ENCODE assay signal across 1 cellular context in genomic region chr19:19269952-19270694, GRCh38.
TF ChIP-seq lines count a peak whose summit lies in the region.

No MANE protein-coding gene starts in this region.

TF ChIP-seq in WTC11, 78 proteins besides CTCF, POLR2A, EP300 and RAD21 (continued from another document):
- TF ChIP-seq USF2 (CRISPR knock-in tag; IDR thresholded peaks at IDR 0.05) (peak; percentile 28; the same call in 1 of the 2 replicates), RORB (CRISPR knock-in tag; IDR thresholded peaks at IDR 0.05) (no peak), KAT7 (CRISPR knock-in tag; IDR thresholded peaks at IDR 0.05; ENCODE audit: borderline replicate concordance) (no peak)
